ENCODE assay signal across 11 cellular contexts in genomic region chr3:27729748-27730611, GRCh38. TPM values are rescaled to one million over a fixed set of nuclear protein-coding genes. Genes with fewer than 3 reads are reported as not detected.
DNase-seq lines count a peak whose midpoint lies in the region; ATAC-seq, FAIRE-seq and TF ChIP-seq lines count a peak whose summit lies in the region.
"Had no signal": no experiment of that assay in that cellular context is flagged by ENCODE, and none has a peak within 500 bp of the region (broad histone marks: within the 10 kb centered on the region; RNA-seq: fewer than 3 reads in every experiment).

No MANE protein-coding gene starts in this region.

- H3K4me1 Mint-ChIP-seq in endodermal cell: peaks cover 59% of the 10 kb centered on the region

- no peak overlapping the region for H2AFZ ChIP-seq in osteoblast (ENCODE audit: low read length)

- H3K27ac ChIP-seq in endodermal cell (ENCODE audit: low read depth, low read length) (no peak overlapping the region), osteoblast (ENCODE audit: low read depth, low read length) (no peak overlapping the region), small intestine (ENCODE audit: low read depth in 1 of 2, low read length in 1 of 2) (no peak overlapping the region), thyroid gland (no peak overlapping the region)
- H3K27ac ChIP-seq: ascending aorta, SJCRH30 had no signal

- TF ChIP-seq POLR2A in thyroid gland (IDR thresholded peaks at IDR 0.05): no peak

- peak; percentile 50 for ATAC-seq in SK-N-SH treated with all-trans-retinoic acid at 6 μM for 48 hours
- ATAC-seq in HG03196 (IDR thresholded peaks at IDR 0.05; ENCODE audit: unreplicated experiment): no peak

- H3K9me3 ChIP-seq in endodermal cell (ENCODE audit: control insufficient read depth, low read length) (no peaks in the 10 kb centered on the region), osteoblast (ENCODE audit: low read depth, low read length) (no peaks in the 10 kb centered on the region), small intestine (ENCODE audit: control insufficient read depth, low read depth) (no peaks in the 10 kb centered on the region), thyroid gland (no peaks in the 10 kb centered on the region)
- H3K9me3 ChIP-seq: ascending aorta, SJCRH30 had no signal

- WGBS in endodermal cell (ENCODE audit: insufficient coverage in 1 of 2, insufficient read length in 1 of 2), 2 experiments: 0 to 2% methylated on average over 21 to 41 of the region's 41 CpGs
- 2 to 8% (median 3%) methylated on average over 41 of the region's 41 CpGs for WGBS in small intestine, 3 donors
- WGBS in thyroid gland, 2 donors: 2 to 3% methylated on average over 34 to 35 of the region's 41 CpGs

- no peaks in the 10 kb centered on the region for H3K9me3 Mint-ChIP-seq in endodermal cell

- H3K27ac Mint-ChIP-seq in endodermal cell: peak overlapping the region; percentile 94

- H3K4me3 Mint-ChIP-seq in endodermal cell: peak overlapping the region; percentile 60

- peaks cover 20% of the 10 kb centered on the region for H3K4me1 ChIP-seq in endodermal cell (ENCODE audit: control insufficient read depth, insufficient read depth, low read length)
- peaks cover 15% of the 10 kb centered on the region for H3K4me1 ChIP-seq in osteoblast (ENCODE audit: insufficient read depth, low read length)
- no peaks in the 10 kb centered on the region for H3K4me1 ChIP-seq in small intestine (ENCODE audit: control insufficient read depth in 2 of 2, insufficient read depth in 1 of 2, low read depth in 1 of 2, low read length in 1 of 2)
- H3K4me1 ChIP-seq in thyroid gland: peaks cover 0 to 21% of the 10 kb centered on the region in 2 donors
- H3K4me1 ChIP-seq: SJCRH30 had no signal

- peak; percentile 10 for DNase-seq in GM20000 (ENCODE audit: low spot score)
- DNase-seq in endodermal cell: peak; percentile 85
- peak; percentile 73 for DNase-seq in osteoblast (ENCODE audit: insufficient read length, low spot score, missing footprints)
- DNase-seq in small intestine: no peak
- no peak for DNase-seq in thyroid gland
- DNase-seq in NCI-H1105 (lab: John Stamatoyannopoulos, UW): no peak
- DNase-seq: SJCRH30 had no signal

- peak overlapping the region; percentile 45 for H3K9ac ChIP-seq in endodermal cell (ENCODE audit: extremely low read depth, low read length, poor library complexity, severe bottlenecking)

- no peak for FAIRE-seq in small intestine (lab: Jason Lieb, UNC)

- no peaks in the 10 kb centered on the region for H4K20me1 ChIP-seq in osteoblast (ENCODE audit: insufficient read depth, low read length)

- H3K4me3 ChIP-seq in endodermal cell (ENCODE audit: low read length): peak overlapping the region; percentile 83
- H3K4me3 ChIP-seq in osteoblast (ENCODE audit: insufficient read depth, low read length): peak overlapping the region; percentile 33
- no peak overlapping the region for H3K4me3 ChIP-seq in small intestine (ENCODE audit: low read depth in 1 of 2, low read length in 2 of 2)
- no peak overlapping the region for H3K4me3 ChIP-seq in thyroid gland (replicated peaks in 1 of 3)
- H3K4me3 ChIP-seq: SJCRH30 had no signal

- H3K36me3 Mint-ChIP-seq in endodermal cell (ENCODE audit: low read depth): no peaks in the 10 kb centered on the region

- H3K27me3 ChIP-seq in endodermal cell (ENCODE audit: control insufficient read depth, insufficient read depth, low read length, poor library complexity, severe bottlenecking) (peaks cover 60% of the 10 kb centered on the region), osteoblast (ENCODE audit: insufficient read depth, low read length) (peaks cover 86% of the 10 kb centered on the region), small intestine (ENCODE audit: control insufficient read depth in 2 of 2, insufficient read depth in 2 of 2, low read length in 2 of 2) (peaks cover 0 to 35% of the 10 kb centered on the region in 2 donors), thyroid gland (peaks cover 35% of the 10 kb centered on the region)
- H3K27me3 ChIP-seq: SJCRH30 had no signal

- intact Hi-C loops in thyroid gland (cut with DNase I): no loop called here

- H3K4me2 ChIP-seq in osteoblast (ENCODE audit: insufficient read depth, low read length): peak overlapping the region; percentile 64

- H3K27me3 Mint-ChIP-seq in endodermal cell (ENCODE audit: insufficient read depth): peaks cover 59% of the 10 kb centered on the region

- no peak for TF ChIP-seq CTCF in GM20000 (IDR thresholded peaks at IDR 0.05; ENCODE audit: extremely low read depth, missing control alignments)
- TF ChIP-seq CTCF in endodermal cell (conservative IDR thresholded peaks at IDR 0.05): no peak
- no peak for TF ChIP-seq CTCF in osteoblast (IDR thresholded peaks at IDR 0.05; ENCODE audit: extremely low read depth, low read depth, low read length)
- no peak for TF ChIP-seq CTCF in thyroid gland (IDR thresholded peaks at IDR 0.05)

- no peaks in the 10 kb centered on the region for H3K79me2 ChIP-seq in osteoblast (ENCODE audit: insufficient read depth, low read length)

- H3K36me3 ChIP-seq in endodermal cell (ENCODE audit: control insufficient read depth, insufficient read depth, low read length) (no peaks in the 10 kb centered on the region), osteoblast (ENCODE audit: insufficient read depth, low read length) (no peaks in the 10 kb centered on the region), small intestine (ENCODE audit: control insufficient read depth in 2 of 2, insufficient read depth in 2 of 2, low read length in 2 of 2) (no peaks in the 10 kb centered on the region), thyroid gland (no peaks in the 10 kb centered on the region)
- H3K36me3 ChIP-seq: ascending aorta, SJCRH30 had no signal

TF ChIP-seq in SK-N-SH treated with all-trans-retinoic acid at 6 μM for 48 hours, 23 proteins besides CTCF, POLR2A, EP300 and RAD21 (continues in another document):
- TF ChIP-seq ZFP30 (CRISPR knock-in tag; IDR thresholded peaks at IDR 0.05) (no peak), ISL1 (CRISPR knock-in tag; IDR thresholded peaks at IDR 0.05) (no peak), RARB (CRISPR knock-in tag; IDR thresholded peaks at IDR 0.05) (no peak), CREB5 (CRISPR knock-in tag; IDR thresholded peaks at IDR 0.05; ENCODE audit: low read depth) (no peak), ZNF70 (CRISPR knock-in tag; IDR thresholded peaks at IDR 0.05) (no peak), SNAI2 (CRISPR knock-in tag; IDR thresholded peaks at IDR 0.05) (no peak), BACH2 (CRISPR knock-in tag; IDR thresholded peaks at IDR 0.05; ENCODE audit: borderline replicate concordance) (no peak), OSR1 (CRISPR knock-in tag; IDR thresholded peaks at IDR 0.05) (no peak), ZNF565 (CRISPR knock-in tag; conservative IDR thresholded peaks at IDR 0.05; ENCODE audit: low read depth) (no peak), ARNTL (CRISPR knock-in tag; IDR thresholded peaks at IDR 0.05; ENCODE audit: borderline replicate concordance, low read depth) (no peak), CSRNP3 (CRISPR knock-in tag; IDR thresholded peaks at IDR 0.05) (no peak)
- TF ChIP-seq, protein P1, sequence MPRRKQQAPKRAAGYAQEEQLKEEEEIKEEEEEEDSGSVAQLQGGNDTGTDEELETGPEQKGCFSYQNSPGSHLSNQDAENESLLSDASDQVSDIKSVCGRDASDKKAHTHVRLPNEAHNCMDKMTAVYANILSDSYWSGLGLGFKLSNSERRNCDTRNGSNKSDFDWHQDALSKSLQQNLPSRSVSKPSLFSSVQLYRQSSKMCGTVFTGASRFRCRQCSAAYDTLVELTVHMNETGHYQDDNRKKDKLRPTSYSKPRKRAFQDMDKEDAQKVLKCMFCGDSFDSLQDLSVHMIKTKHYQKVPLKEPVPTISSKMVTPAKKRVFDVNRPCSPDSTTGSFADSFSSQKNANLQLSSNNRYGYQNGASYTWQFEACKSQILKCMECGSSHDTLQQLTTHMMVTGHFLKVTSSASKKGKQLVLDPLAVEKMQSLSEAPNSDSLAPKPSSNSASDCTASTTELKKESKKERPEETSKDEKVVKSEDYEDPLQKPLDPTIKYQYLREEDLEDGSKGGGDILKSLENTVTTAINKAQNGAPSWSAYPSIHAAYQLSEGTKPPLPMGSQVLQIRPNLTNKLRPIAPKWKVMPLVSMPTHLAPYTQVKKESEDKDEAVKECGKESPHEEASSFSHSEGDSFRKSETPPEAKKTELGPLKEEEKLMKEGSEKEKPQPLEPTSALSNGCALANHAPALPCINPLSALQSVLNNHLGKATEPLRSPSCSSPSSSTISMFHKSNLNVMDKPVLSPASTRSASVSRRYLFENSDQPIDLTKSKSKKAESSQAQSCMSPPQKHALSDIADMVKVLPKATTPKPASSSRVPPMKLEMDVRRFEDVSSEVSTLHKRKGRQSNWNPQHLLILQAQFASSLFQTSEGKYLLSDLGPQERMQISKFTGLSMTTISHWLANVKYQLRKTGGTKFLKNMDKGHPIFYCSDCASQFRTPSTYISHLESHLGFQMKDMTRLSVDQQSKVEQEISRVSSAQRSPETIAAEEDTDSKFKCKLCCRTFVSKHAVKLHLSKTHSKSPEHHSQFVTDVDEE (CRISPR knock-in tag; IDR thresholded peaks at IDR 0.05): no peak

RNA-seq across cellular contexts. Expression of gene EOMES, which starts 7.9 kb away (rescaled TPM):
- total RNA-seq in endodermal cell (100 to 1,000 TPM; 182 to 283 TPM), osteoblast (under 0.01 TPM in 1 of 2 replicates, not detected in the other), thyroid gland (under 1 TPM in 1 of 4 donors, not detected in 3; 0.40 TPM)
- 35.9 TPM for polyA plus RNA-seq in endodermal cell (2013, experiment 1 of 2)
- 48.4 TPM for polyA plus RNA-seq in endodermal cell (2013, experiment 2 of 2)
- polyA plus RNA-seq in small intestine: under 1 TPM in 1 of 3 donors, not detected in 2; 0.13 TPM
- total RNA-seq: ascending aorta, LHCN-M2, SJCRH30 had no signal

Comparison
In these comparisons a context has a peak if more than half of its experiments do, and no peak if none do; other contexts are left out.
1. DNase-seq: peak in GM20000 (single experiment), endodermal cell (single experiment) and osteoblast (single experiment); none in small intestine (single experiment), thyroid gland (0 of 2) and NCI-H1105 (single experiment).
2. H3K4me3 ChIP-seq: peak in endodermal cell (single experiment) and osteoblast (single experiment); none in small intestine (0 of 2) and thyroid gland (0 of 3).
3. RNA of gene EOMES, which starts 7.9 kb away (total RNA-seq): 182 to 283 TPM in endodermal cell; 0.40 TPM in thyroid gland and under 0.01 TPM in osteoblast; every median in the first group is over 100 times any median in the second.